9 cellular contexts compared by ENCODE assay signal in genomic region chr17:8056232-8056975, GRCh38. TPM values are rescaled to one million over a fixed set of nuclear protein-coding genes. Genes with fewer than 3 reads are reported as not detected.
DNase-seq lines count a peak whose midpoint lies in the region; ATAC-seq and TF ChIP-seq lines count a peak whose summit lies in the region.
"Had no signal": no experiment of that assay in that cellular context is flagged by ENCODE, and none has a peak within 500 bp of the region (broad histone marks: within the 10 kb centered on the region; RNA-seq: fewer than 3 reads in every experiment).

No MANE protein-coding gene starts in this region.

- no peaks in the 10 kb centered on the region for H3K79me2 ChIP-seq in hepatocyte

- peaks cover 27% of the 10 kb centered on the region for H3K4me1 Mint-ChIP-seq in activated T-helper 1 cell treated with anti-CD3 and anti-CD28 coated beads, Interleukin-12 subunit alpha, Interleukin-12 subunit beta, Interleukin-2, Interleukin-4 antibody, amounts not matched to agents 30 ng/mL and 10 ng/mL and 1 ng/mL, durations not matched to agents 14 hours and 24 hours and 36 hours (ENCODE audit: low read depth)

- no peaks in the 10 kb centered on the region for H3K9me2 ChIP-seq in hepatocyte (replicated peaks; ENCODE audit: insufficient read depth)

- H4K20me1 ChIP-seq in hepatocyte (ENCODE audit: insufficient read depth, poor library complexity, severe bottlenecking): no peaks in the 10 kb centered on the region

- peaks cover 7% of the 10 kb centered on the region for H3K27me3 ChIP-seq in hepatocyte

- ATAC-seq in GM18511 (IDR thresholded peaks at IDR 0.05; ENCODE audit: unreplicated experiment) (peak; percentile 60), GM18858 (IDR thresholded peaks at IDR 0.05; ENCODE audit: unreplicated experiment) (no peak), GM18517 (IDR thresholded peaks at IDR 0.05; ENCODE audit: unreplicated experiment) (no peak)

- intact Hi-C loops in activated T-helper 1 cell treated with anti-CD3 and anti-CD28 coated beads, Interleukin-12 subunit alpha, Interleukin-12 subunit beta, Interleukin-2, Interleukin-4 antibody, amounts not matched to agents 30 ng/mL and 10 ng/mL and 1 ng/mL, durations not matched to agents 14 hours and 24 hours and 36 hours (cut with micrococcal nuclease): loop anchor here (2.0 to 5.0 kb wide), 5 partner anchors 16 to 881 kb away; partner anchors contain the start of genes CYB5D1, NAA38 and TMEM88

- H3K4me2 ChIP-seq in hepatocyte: peak overlapping the region; percentile 71

- H3K27me3 Mint-ChIP-seq in activated T-helper 1 cell treated with anti-CD3 and anti-CD28 coated beads, Interleukin-12 subunit alpha, Interleukin-12 subunit beta, Interleukin-2, Interleukin-4 antibody, amounts not matched to agents 30 ng/mL and 10 ng/mL and 1 ng/mL, durations not matched to agents 14 hours and 24 hours and 36 hours (ENCODE audit: insufficient read depth): peaks cover 39% of the 10 kb centered on the region

- no peaks in the 10 kb centered on the region for H3K36me3 ChIP-seq in hepatocyte (replicated peaks; ENCODE audit: insufficient read depth, low read depth)
- H3K36me3 ChIP-seq: SJSA1 had no signal

- DNase-seq in HuH-7 (ENCODE audit: low spot score): peak; percentile 61
- peak; percentile 31 for DNase-seq in activated T-helper 1 cell treated with anti-CD3 and anti-CD28 coated beads, Interleukin-12 subunit alpha, Interleukin-12 subunit beta, Interleukin-2, Interleukin-4 antibody, amounts not matched to agents 30 ng/mL and 10 ng/mL and 1 ng/mL, durations not matched to agents 14 hours and 24 hours and 36 hours (ENCODE audit: low spot score)
- peak; percentile 74 for DNase-seq in hepatocyte (ENCODE audit: low spot score)
- DNase-seq in stimulated activated CD8-positive, alpha-beta memory T cell treated with anti-CD3 and anti-CD28 coated beads, Interleukin-7, amount 100 ng/mL, for 1 hour (ENCODE audit: low read depth in 2 of 2): peak; percentile 16 to 38
- DNase-seq in NCI-H345 treated with DMSO at 0.1 percent for 48 hours (lab: John Stamatoyannopoulos, UW; ENCODE audit: unreplicated experiment): no peak

- H3K4me3 ChIP-seq in hepatocyte: no peak overlapping the region
- H3K4me3 ChIP-seq: SJSA1 had no signal

- H3K36me3 Mint-ChIP-seq in activated T-helper 1 cell treated with anti-CD3 and anti-CD28 coated beads, Interleukin-12 subunit alpha, Interleukin-12 subunit beta, Interleukin-2, Interleukin-4 antibody, amounts not matched to agents 30 ng/mL and 10 ng/mL and 1 ng/mL, durations not matched to agents 14 hours and 24 hours and 36 hours (ENCODE audit: low read depth): no peaks in the 10 kb centered on the region

- H2AFZ ChIP-seq in hepatocyte: peak overlapping the region; percentile 21

- H3K4me3 Mint-ChIP-seq in activated T-helper 1 cell treated with anti-CD3 and anti-CD28 coated beads, Interleukin-12 subunit alpha, Interleukin-12 subunit beta, Interleukin-2, Interleukin-4 antibody, amounts not matched to agents 30 ng/mL and 10 ng/mL and 1 ng/mL, durations not matched to agents 14 hours and 24 hours and 36 hours: no peak overlapping the region

- H3K4me1 ChIP-seq in hepatocyte (ENCODE audit: insufficient read depth): peaks cover 23% of the 10 kb centered on the region
- H3K4me1 ChIP-seq: SJSA1 had no signal

- peak overlapping the region; percentile 98 for H3K27ac ChIP-seq in hepatocyte
- H3K27ac ChIP-seq: SJSA1 had no signal

- 23% methylated on average over 14 of the region's 14 CpGs for WGBS in hepatocyte (ENCODE audit: low lambda C conversion rate, missing lambda C conversion rate)

- no peak for TF ChIP-seq CTCF in hepatocyte (IDR thresholded peaks at IDR 0.05; ENCODE audit: poor library complexity)

- peak overlapping the region; percentile 15 for H3K27ac Mint-ChIP-seq in activated T-helper 1 cell treated with anti-CD3 and anti-CD28 coated beads, Interleukin-12 subunit alpha, Interleukin-12 subunit beta, Interleukin-2, Interleukin-4 antibody, amounts not matched to agents 30 ng/mL and 10 ng/mL and 1 ng/mL, durations not matched to agents 14 hours and 24 hours and 36 hours

- no peaks in the 10 kb centered on the region for H3K9me3 Mint-ChIP-seq in activated T-helper 1 cell treated with anti-CD3 and anti-CD28 coated beads, Interleukin-12 subunit alpha, Interleukin-12 subunit beta, Interleukin-2, Interleukin-4 antibody, amounts not matched to agents 30 ng/mL and 10 ng/mL and 1 ng/mL, durations not matched to agents 14 hours and 24 hours and 36 hours

- no peaks in the 10 kb centered on the region for H3K9me3 ChIP-seq in hepatocyte (ENCODE audit: low read depth)
- H3K9me3 ChIP-seq: SJSA1 had no signal

RNA-seq across cellular contexts. Expression of gene ALOX15B, which starts 17.5 kb away (rescaled TPM):
- total RNA-seq in activated T-helper 1 cell treated with anti-CD3 and anti-CD28 coated beads, Interleukin-12 subunit alpha, Interleukin-12 subunit beta, Interleukin-2, Interleukin-4 antibody, amounts not matched to agents 30 ng/mL and 10 ng/mL and 1 ng/mL, durations not matched to agents 14 hours and 24 hours and 36 hours: not detected in 2 replicates
- 5.7 and 6.7 TPM in 2 replicates for total RNA-seq in hepatocyte
- polyA plus RNA-seq in hepatocyte: 26.0 and 26.1 TPM in 2 replicates
- total RNA-seq: SJSA1 had no signal

RNA-seq across cellular contexts. Expression of gene ALOX12B, which starts 31.1 kb away (rescaled TPM):
- total RNA-seq in activated T-helper 1 cell treated with anti-CD3 and anti-CD28 coated beads, Interleukin-12 subunit alpha, Interleukin-12 subunit beta, Interleukin-2, Interleukin-4 antibody, amounts not matched to agents 30 ng/mL and 10 ng/mL and 1 ng/mL, durations not matched to agents 14 hours and 24 hours and 36 hours: 0.51 and 0.78 TPM in 2 replicates
- 0.52 and 2.0 TPM in 2 replicates for total RNA-seq in hepatocyte
- polyA plus RNA-seq in hepatocyte: 0.22 and 1.8 TPM in 2 replicates
- total RNA-seq: SJSA1 had no signal

RNA-seq across cellular contexts. Expression of gene GUCY2D, which starts 54.0 kb away (rescaled TPM):
- total RNA-seq in activated T-helper 1 cell treated with anti-CD3 and anti-CD28 coated beads, Interleukin-12 subunit alpha, Interleukin-12 subunit beta, Interleukin-2, Interleukin-4 antibody, amounts not matched to agents 30 ng/mL and 10 ng/mL and 1 ng/mL, durations not matched to agents 14 hours and 24 hours and 36 hours: not detected in 2 replicates
- not detected in 2 replicates for total RNA-seq in hepatocyte
- polyA plus RNA-seq in hepatocyte: 1.6 and 1.9 TPM in 2 replicates
- total RNA-seq: SJSA1 had no signal
